In genomic region chr11:2800655-2801531, GRCh38 we compare ENCODE assay signal across 17 cellular contexts.
DNase-seq lines count a peak whose midpoint lies in the region; ATAC-seq and TF ChIP-seq lines count a peak whose summit lies in the region.
"Had no signal": no experiment of that assay in that cellular context is flagged by ENCODE, and none has a peak within 500 bp of the region (broad histone marks: within the 10 kb centered on the region; RNA-seq: fewer than 3 reads in every experiment).

No MANE protein-coding gene starts in this region.

- no peak overlapping the region for H3K4ac ChIP-seq in neuronal stem cell (ENCODE audit: low read length)

- TF ChIP-seq POLR2A in breast epithelium (IDR thresholded peaks at IDR 0.05), result no peak

- WGBS in mammary epithelial cell (ENCODE audit: low coverage, missing lambda C conversion rate), result 90% methylated on average over 12 of the region's 12 CpGs
- WGBS in neuronal stem cell (ENCODE audit: extremely low coverage in 2 of 2, insufficient read length in 2 of 2, insufficient replicate concordance in 1 of 2), 2 donors, result no CpG with 5 or more reads among the region's 12 CpGs

- H3K79me2 ChIP-seq in mammary epithelial cell (ENCODE audit: insufficient read depth, low read length), result no peaks in the 10 kb centered on the region

- peaks cover 4% of the 10 kb centered on the region for H3K27me3 Mint-ChIP-seq in type B pancreatic cell
- H3K27me3 Mint-ChIP-seq: activated CD8-positive, alpha-beta T cell treated with anti-CD3 and anti-CD28 coated beads for 36 hours; stimulated activated naive B cell treated with anti-CD40 and anti-IgM and Interleukin-4, amounts not matched to agents 10 μg/mL and 1 μg/mL and 100 μg/mL, for 72 hours had no signal

- peak overlapping the region; percentile 35 for H2BK5ac ChIP-seq in neuronal stem cell (ENCODE audit: low read length)

- no peaks in the 10 kb centered on the region for H4K20me1 ChIP-seq in mammary epithelial cell (ENCODE audit: insufficient read depth, low read length)

- H3K4me1 ChIP-seq in breast epithelium, result no peaks in the 10 kb centered on the region
- H3K4me1 ChIP-seq in mammary epithelial cell (ENCODE audit: insufficient read depth, low read length), result peaks cover 18% of the 10 kb centered on the region
- peaks cover 3 to 15% of the 10 kb centered on the region in 2 donors for H3K4me1 ChIP-seq in neuronal stem cell (ENCODE audit: control insufficient read depth in 2 of 2, insufficient read depth in 1 of 2, low read depth in 1 of 2, low read length in 2 of 2)

- peak; percentile 13 to 34 for DNase-seq in breast epithelium (ENCODE audit: low spot score in 2 of 2)
- DNase-seq in mammary epithelial cell, result no peak
- peak in 6 of 10 donors; percentile 6 to 33 (median 16) for DNase-seq in dorsolateral prefrontal cortex
- DNase-seq in neuronal stem cell (ENCODE audit: low spot score), result no peak
- peak; percentile 62 for DNase-seq in type B pancreatic cell (ENCODE audit: extremely low spot score, unreplicated experiment)
- DNase-seq in middle frontal gyrus (ENCODE audit: extremely low spot score, low spot score), result no peak
- no peak for DNase-seq in NCI-H446 (lab: John Stamatoyannopoulos, UW)
- DNase-seq: activated CD8-positive, alpha-beta T cell treated with anti-CD3 and anti-CD28 coated beads for 36 hours; activated gamma-delta T cell treated with Interleukin-2 at 50 U/mL for 16 hours; Calu3; MG63; NCI-H2029; small intestine; stimulated activated naive B cell treated with anti-CD40 and anti-IgM and Interleukin-4, amounts not matched to agents 10 μg/mL and 1 μg/mL and 100 μg/mL, for 72 hours had no signal

- H3K27me3 ChIP-seq in breast epithelium (no peaks in the 10 kb centered on the region), mammary epithelial cell (ENCODE audit: insufficient read depth, low read length) (peaks cover 3% of the 10 kb centered on the region), dorsolateral prefrontal cortex (no peaks in the 10 kb centered on the region), neuronal stem cell (ENCODE audit: control insufficient read depth in 3 of 3, insufficient read depth in 3 of 3, low read depth in 1 of 3, low read length in 3 of 3) (peaks cover 0 to 15% (median 0%) of the 10 kb centered on the region in 3 experiments)
- H3K27me3 ChIP-seq: MG63 had no signal

- H3K4me2 ChIP-seq in mammary epithelial cell (ENCODE audit: insufficient read depth, low read depth, low read length) (no peak overlapping the region), neuronal stem cell (ENCODE audit: insufficient read depth, low read length, poor library complexity, severe bottlenecking) (no peak overlapping the region)

- H3K9me3 ChIP-seq in breast epithelium, result no peaks in the 10 kb centered on the region
- H3K9me3 ChIP-seq in mammary epithelial cell (replicated peaks; ENCODE audit: insufficient read depth, low read length), result no peaks in the 10 kb centered on the region
- H3K9me3 ChIP-seq in neuronal stem cell (replicated peaks in 1 of 2; ENCODE audit: control insufficient read depth in 2 of 2, insufficient read depth in 1 of 2, low read depth in 1 of 2, low read length in 2 of 2), result peaks cover 3% of the 10 kb centered on the region in 2 donors
- H3K9me3 ChIP-seq: MG63 had no signal

- peak overlapping the region; percentile 84 for H2AK5ac ChIP-seq in neuronal stem cell (ENCODE audit: low read depth, low read length)

- H3K36me3 Mint-ChIP-seq in type B pancreatic cell, result peaks cover 5% of the 10 kb centered on the region

- H2BK120ac ChIP-seq in neuronal stem cell (ENCODE audit: low read depth, low read length), result peak overlapping the region; percentile 61

- H3K18ac ChIP-seq in neuronal stem cell (ENCODE audit: low read length), result peak overlapping the region; percentile 85

- H2BK12ac ChIP-seq in neuronal stem cell (ENCODE audit: low read length), result no peak overlapping the region

- H3K27ac Mint-ChIP-seq in type B pancreatic cell, result no peak overlapping the region
- H3K27ac Mint-ChIP-seq: activated CD8-positive, alpha-beta T cell treated with anti-CD3 and anti-CD28 coated beads for 36 hours; stimulated activated naive B cell treated with anti-CD40 and anti-IgM and Interleukin-4, amounts not matched to agents 10 μg/mL and 1 μg/mL and 100 μg/mL, for 72 hours had no signal

- peaks cover 10% of the 10 kb centered on the region for H3K9me3 Mint-ChIP-seq in type B pancreatic cell
- H3K9me3 Mint-ChIP-seq: activated CD8-positive, alpha-beta T cell treated with anti-CD3 and anti-CD28 coated beads for 36 hours had no signal

- H3K14ac ChIP-seq in neuronal stem cell (ENCODE audit: low read length), result peak overlapping the region; percentile 87

- TF ChIP-seq CTCF in breast epithelium (IDR thresholded peaks at IDR 0.05), result no peak
- TF ChIP-seq CTCF in mammary epithelial cell (conservative IDR thresholded peaks at IDR 0.05 in 1 of 2, IDR thresholded peaks at IDR 0.05 in 1 of 2; ENCODE audit: extremely low read depth in 1 of 2, insufficient read depth in 1 of 2, low read depth in 1 of 2, low read length in 2 of 2), result no peak
- TF ChIP-seq CTCF in dorsolateral prefrontal cortex (IDR thresholded peaks at IDR 0.05 in 54 of 56, conservative IDR thresholded peaks at IDR 0.05 in 2 of 56; ENCODE audit: low read depth in 1 of 56, partially characterized antibody in 56 of 56), result no peak
- no peak for TF ChIP-seq CTCF in type B pancreatic cell (conservative IDR thresholded peaks at IDR 0.05)

- peaks cover 31% of the 10 kb centered on the region for H3K4me1 Mint-ChIP-seq in type B pancreatic cell (ENCODE audit: unreplicated experiment)

- H3K27ac ChIP-seq in breast epithelium (no peak overlapping the region), mammary epithelial cell (ENCODE audit: insufficient read depth, low read depth, low read length) (no peak overlapping the region), dorsolateral prefrontal cortex (no peak overlapping the region), neuronal stem cell (replicated peaks; ENCODE audit: low read length) (no peak overlapping the region)

- H3K23ac ChIP-seq in neuronal stem cell (ENCODE audit: low read depth, low read length, poor library complexity), result peak overlapping the region; percentile 18

- H3K9ac ChIP-seq in mammary epithelial cell (ENCODE audit: insufficient read depth, low read length), result no peak overlapping the region
- H3K9ac ChIP-seq in neuronal stem cell (ENCODE audit: low read depth, low read length, poor library complexity), result no peak overlapping the region

- CTCF ChIA-PET in mammary epithelial cell (lab: Charles Lee; ENCODE audit: low non-redundant PET), result interaction anchor here (0.6 kb wide), 1 partner anchor 26 kb away, joined by 10 read pairs; no protein-coding TSS in a partner anchor

- dilution Hi-C loops in mammary epithelial cell (cut with HindIII; ENCODE audit: low sequenced_read_pairs), result no loop called here

- H3K79me1 ChIP-seq in neuronal stem cell (ENCODE audit: low read depth, low read length), result peaks cover 1% of the 10 kb centered on the region

- H3K36me3 ChIP-seq in breast epithelium, result no peaks in the 10 kb centered on the region
- H3K36me3 ChIP-seq in mammary epithelial cell (ENCODE audit: insufficient read depth, low read length), result no peaks in the 10 kb centered on the region
- H3K36me3 ChIP-seq in neuronal stem cell (replicated peaks in 1 of 2; ENCODE audit: control insufficient read depth in 2 of 2, insufficient read depth in 2 of 2, low read length in 2 of 2), result no peaks in the 10 kb centered on the region
- H3K36me3 ChIP-seq: MG63 had no signal

- H3K4me3 Mint-ChIP-seq in type B pancreatic cell, result no peak overlapping the region
- H3K4me3 Mint-ChIP-seq: activated CD8-positive, alpha-beta T cell treated with anti-CD3 and anti-CD28 coated beads for 36 hours; neural crest cell; stimulated activated naive B cell treated with anti-CD40 and anti-IgM and Interleukin-4, amounts not matched to agents 10 μg/mL and 1 μg/mL and 100 μg/mL, for 72 hours had no signal

- no peak overlapping the region for H4K91ac ChIP-seq in neuronal stem cell (ENCODE audit: low read depth, low read length, poor library complexity)

- H2BK15ac ChIP-seq in neuronal stem cell (ENCODE audit: low read length), result no peak overlapping the region

- no TSS peak for BruUV-seq in mammary epithelial cell (replicated peaks; lab: Mats Ljungman, UMichigan)

- H2AFZ ChIP-seq in mammary epithelial cell (ENCODE audit: low read depth, low read length), result no peak overlapping the region
- H2AFZ ChIP-seq in neuronal stem cell (ENCODE audit: low read length), result no peak overlapping the region

- H3K4me3 ChIP-seq in breast epithelium, result no peak overlapping the region
- no peak overlapping the region for H3K4me3 ChIP-seq in mammary epithelial cell (replicated peaks in 1 of 3; ENCODE audit: insufficient read depth in 1 of 3, low read depth in 2 of 3, low read length in 3 of 3)
- H3K4me3 ChIP-seq in dorsolateral prefrontal cortex, result no peak overlapping the region
- H3K4me3 ChIP-seq in neuronal stem cell (ENCODE audit: low read length in 2 of 2), result no peak overlapping the region
- H3K4me3 ChIP-seq: MG63 had no signal

- no peak overlapping the region for H4K8ac ChIP-seq in neuronal stem cell (ENCODE audit: low read depth, low read length)

- ATAC-seq in HG03521 (IDR thresholded peaks at IDR 0.05; ENCODE audit: unreplicated experiment), result no peak
- ATAC-seq: activated CD8-positive, alpha-beta T cell treated with anti-CD3 and anti-CD28 coated beads for 36 hours; SK-N-SH treated with all-trans-retinoic acid at 6 μM for 48 hours; stimulated activated naive B cell treated with anti-CD40 and anti-IgM and Interleukin-4, amounts not matched to agents 10 μg/mL and 1 μg/mL and 100 μg/mL, for 72 hours had no signal

- in situ Hi-C loops in mammary epithelial cell (cut with MboI; ENCODE audit: low sequenced_read_pairs in 2 of 2), result no loop called here

- intact Hi-C loops in breast epithelium (cut with DNase I; ENCODE audit: low total_unique reads), result loop anchor here (2.0 kb wide), 1 partner anchor 78 kb away; no protein-coding TSS in a partner anchor
- intact Hi-C loops in mammary epithelial cell (cut with micrococcal nuclease), result no loop called here
- intact Hi-C loops in dorsolateral prefrontal cortex (cut with DNase I), result loop anchor here in 1 of 2 donors (5.0 kb wide), 1 partner anchor 99 kb away; no protein-coding TSS in a partner anchor

Comparison
In these comparisons a context has a peak if more than half of its experiments do, and no peak if none do; other contexts are left out.
1. DNase-seq: peak in breast epithelium (2 of 2), dorsolateral prefrontal cortex (6 of 10) and type B pancreatic cell (single experiment); none in mammary epithelial cell (single experiment), neuronal stem cell (single experiment), middle frontal gyrus (single experiment) and NCI-H446 (0 of 2).